Comparison of ENCODE assay signal across 29 cellular contexts in the genomic region with DNA sequence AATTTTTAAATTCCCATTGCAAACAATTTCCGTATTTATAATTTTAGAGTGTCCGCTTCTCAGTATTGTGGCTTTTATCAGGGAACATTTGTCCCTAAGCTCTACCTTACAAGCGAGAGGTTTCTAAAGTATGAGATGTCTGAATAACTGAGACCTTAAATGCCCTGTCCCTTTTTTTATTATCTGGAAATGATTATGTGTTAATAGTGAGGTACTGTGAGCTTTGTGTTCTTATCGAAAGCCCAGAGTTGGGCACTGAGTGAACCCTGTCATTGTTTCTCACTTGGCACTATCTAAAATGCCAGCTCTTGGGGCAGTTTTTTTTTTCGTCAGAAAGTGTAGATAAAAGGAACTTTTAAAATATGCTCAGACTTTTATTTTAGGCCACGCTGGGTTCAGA. TPM values are rescaled to one million over a fixed set of nuclear protein-coding genes. Genes with fewer than 3 reads are reported as not detected.
"Had no signal": no experiment of that assay in that cellular context is flagged by ENCODE, and none has a peak within 500 bp of the region (broad histone marks: within the 10 kb centered on the region; RNA-seq: fewer than 3 reads in every experiment).

No MANE protein-coding gene starts in this region.

- H3K4me3 Mint-ChIP-seq: immature natural killer cell; naive thymus-derived CD8-positive, alpha-beta T cell; nephron; neural crest cell; stimulated activated memory B cell treated with anti-CD40 and anti-IgM and Interleukin-4, amounts not matched to agents 10 μg/mL and 1 μg/mL and 100 μg/mL, for 72 hours; stimulated activated naive CD8-positive, alpha-beta T cell treated with anti-CD3 and anti-CD28 coated beads, Interleukin-15, amount 100 ng/mL, for 72 hours had no signal

- DNase-seq: hypothalamus; immature natural killer cell; kidney; lower lobe of right lung; mammary epithelial cell; mesenchymal stem cell; naive thymus-derived CD8-positive, alpha-beta T cell; nucleus accumbens; psoas muscle; sigmoid colon; small intestine; spleen; stimulated activated CD4-positive, alpha-beta T cell treated with anti-CD3 and anti-CD28 coated beads, Interleukin-1b, Interleukin-23, amount 100 ng/mL, for 48 hours; stimulated activated CD4-positive, alpha-beta T cell treated with anti-CD3 and anti-CD28 coated beads, Interleukin-2, amount 100 ng/mL, for 48 hours; stimulated activated CD4-positive, alpha-beta T cell treated with anti-CD3 and anti-CD28 coated beads, Interleukin-4, amount 100 ng/mL, for 4 hours; stimulated activated CD8-positive, alpha-beta memory T cell treated with anti-CD3 and anti-CD28 coated beads, Interleukin-4, amount 100 ng/mL, for 48 hours; stimulated activated naive CD4-positive, alpha-beta T cell treated with Interleukin-2 at 50 U/mL for 16 hours; stimulated activated naive CD8-positive, alpha-beta T cell treated with anti-CD3 and anti-CD28 coated beads, Interleukin-15, amount 100 ng/mL, for 72 hours; substantia nigra; testis; thyroid gland; transverse colon; upper lobe of left lung had no signal

- H3K36me3 Mint-ChIP-seq: immature natural killer cell; naive thymus-derived CD8-positive, alpha-beta T cell; stimulated activated memory B cell treated with anti-CD40 and anti-IgM and Interleukin-4, amounts not matched to agents 10 μg/mL and 1 μg/mL and 100 μg/mL, for 72 hours had no signal

- H3K27ac ChIP-seq: lower lobe of right lung, parathyroid adenoma, psoas muscle, sigmoid colon, spleen, testis, thyroid gland, transverse colon, upper lobe of left lung, vagina had no signal

- H3K4me1 Mint-ChIP-seq: immature natural killer cell; naive thymus-derived CD8-positive, alpha-beta T cell; nephron; stimulated activated memory B cell treated with anti-CD40 and anti-IgM and Interleukin-4, amounts not matched to agents 10 μg/mL and 1 μg/mL and 100 μg/mL, for 72 hours had no signal

- FAIRE-seq: islet of Langerhans, kidney, small intestine had no signal

- H3K4me3 ChIP-seq: lower lobe of right lung, psoas muscle, sigmoid colon, spleen, testis, thyroid gland, transverse colon, upper lobe of left lung, vagina had no signal

- H3K4me1 ChIP-seq: lower lobe of right lung, parathyroid adenoma, psoas muscle, transverse colon, vagina had no signal

- ATAC-seq: lower lobe of right lung; naive thymus-derived CD8-positive, alpha-beta T cell; psoas muscle; stimulated activated memory B cell treated with anti-CD40 and anti-IgM and Interleukin-4, amounts not matched to agents 10 μg/mL and 1 μg/mL and 100 μg/mL, for 72 hours; stimulated activated naive CD8-positive, alpha-beta T cell treated with anti-CD3 and anti-CD28 coated beads, Interleukin-15, amount 100 ng/mL, for 72 hours had no signal

- H3K9ac ChIP-seq: parathyroid adenoma had no signal

- H3K27me3 ChIP-seq: sigmoid colon, testis, thyroid gland, transverse colon, upper lobe of left lung, vagina had no signal

- H3K79me2 ChIP-seq: parathyroid adenoma had no signal

- H3K9me3 ChIP-seq: lower lobe of right lung, psoas muscle, sigmoid colon, spleen, testis, thyroid gland, transverse colon, upper lobe of left lung, vagina had no signal

- H3K9me3 Mint-ChIP-seq: immature natural killer cell; naive thymus-derived CD8-positive, alpha-beta T cell; nephron; neural crest cell; stimulated activated memory B cell treated with anti-CD40 and anti-IgM and Interleukin-4, amounts not matched to agents 10 μg/mL and 1 μg/mL and 100 μg/mL, for 72 hours; stimulated activated naive CD8-positive, alpha-beta T cell treated with anti-CD3 and anti-CD28 coated beads, Interleukin-15, amount 100 ng/mL, for 72 hours had no signal

- H2AFZ ChIP-seq: parathyroid adenoma had no signal

- H3K27ac Mint-ChIP-seq: immature natural killer cell; naive thymus-derived CD8-positive, alpha-beta T cell; nephron; stimulated activated memory B cell treated with anti-CD40 and anti-IgM and Interleukin-4, amounts not matched to agents 10 μg/mL and 1 μg/mL and 100 μg/mL, for 72 hours; stimulated activated naive CD8-positive, alpha-beta T cell treated with anti-CD3 and anti-CD28 coated beads, Interleukin-15, amount 100 ng/mL, for 72 hours had no signal

RNA-seq across cellular contexts. Expression of a gene that starts 9.5 kb away (rescaled TPM):
- polyA plus RNA-seq: naive thymus-derived CD8-positive, alpha-beta T cell had no signal
